Comparison of ENCODE assay signal across 8 cellular contexts in genomic region chr1:41868241-41868953, GRCh38. TPM values are rescaled to one million over a fixed set of nuclear protein-coding genes. Genes with fewer than 3 reads are reported as not detected.
A peak's percentile ranks its signal among the peaks of the same experiment; 100 is the strongest.
DNase-seq lines count a peak whose midpoint lies in the region; ATAC-seq, FAIRE-seq and TF ChIP-seq lines count a peak whose summit lies in the region.

No MANE protein-coding gene starts in this region.

- TF ChIP-seq CTCF in MM.1S (IDR thresholded peaks at IDR 0.05; ENCODE audit: low read length), result peak; percentile 81

- no peaks in the 10 kb centered on the region for H3K27me3 ChIP-seq in MM.1S (replicated peaks; ENCODE audit: insufficient read depth, low read length)

- peak overlapping the region; percentile 68 for H3K4me2 ChIP-seq in MM.1S (ENCODE audit: low read depth, low read length)

- no peaks in the 10 kb centered on the region for H3K9me2 ChIP-seq in MM.1S (replicated peaks; ENCODE audit: insufficient read depth, low read length)

- ATAC-seq in GM21515 (IDR thresholded peaks at IDR 0.05; ENCODE audit: unreplicated experiment), result peak; percentile 80

- no peaks in the 10 kb centered on the region for H3K9me3 ChIP-seq in MM.1S (replicated peaks; ENCODE audit: insufficient read depth, low read length)

- no peaks in the 10 kb centered on the region for H3K36me3 ChIP-seq in MM.1S (replicated peaks; ENCODE audit: insufficient read depth, low read length)

- H3F3A ChIP-seq in MM.1S (ENCODE audit: insufficient read depth, low read length), result peaks cover 9% of the 10 kb centered on the region

- peaks cover 24% of the 10 kb centered on the region for H3K4me1 ChIP-seq in MM.1S (ENCODE audit: low read length)

- peak; percentile 92 for FAIRE-seq in GM12891 (lab: Jason Lieb, UNC)

- no peak for TF ChIP-seq POLR2A in GM12891 (IDR thresholded peaks at IDR 0.05; ENCODE audit: low read depth, low read length)

- peak overlapping the region; percentile 68; the same call in 1 of the 2 replicates for H2AFZ ChIP-seq in MM.1S (ENCODE audit: low read length)

- no peak overlapping the region for H3K9ac ChIP-seq in MM.1S (ENCODE audit: low read length)

- H3K4me3 ChIP-seq in MM.1S (ENCODE audit: low read length), result peak overlapping the region; percentile 44

- H3K27ac ChIP-seq in MM.1S (ENCODE audit: low read length), result peak overlapping the region; percentile 51; the same call in 1 of the 2 replicates

- H4K20me1 ChIP-seq in MM.1S (ENCODE audit: insufficient read depth, low read length), result no peaks in the 10 kb centered on the region

- DNase-seq in GM12891 (ENCODE audit: insufficient read length, low spot score) (peak; percentile 25), MM.1S (peak; percentile 89), dermis blood vessel endothelial cell (peak; percentile 25), hepatic stellate cell (ENCODE audit: low spot score) (no peak), NOMO-1 treated with dmso at 0.1 percent for 144 hours (lab: John Stamatoyannopoulos, UW; ENCODE audit: unreplicated experiment) (no peak), NOMO-1 treated with DMSO at 0.1 percent for 48 hours (lab: John Stamatoyannopoulos, UW; ENCODE audit: unreplicated experiment) (no peak)
- DNase-seq in activated effector memory CD4-positive, alpha-beta T cell treated with Interleukin-2 at 50 U/mL for 16 hours, result no peak

- no peaks in the 10 kb centered on the region for H3K79me2 ChIP-seq in MM.1S (ENCODE audit: low read length)

TF ChIP-seq in GM12891, 5 proteins besides CTCF, POLR2A, EP300 and RAD21:
- TF ChIP-seq PAX5 (IDR thresholded peaks at IDR 0.05; ENCODE audit: insufficient read depth, low read length, severe bottlenecking) (no peak), TAF1 (IDR thresholded peaks at IDR 0.05; ENCODE audit: low read depth, low read length) (no peak), POLR2AphosphoS5 (IDR thresholded peaks at IDR 0.05; ENCODE audit: low read depth, low read length) (no peak), POU2F2 (IDR thresholded peaks at IDR 0.05; ENCODE audit: low read depth, low read length) (peak; percentile 80; the same call in 1 of the 2 replicates)

RNA-seq across cellular contexts. Expression of gene HIVEP3, which starts 50.3 kb away (rescaled TPM):
- polyA plus RNA-seq in GM12891 (2012; ENCODE audit: low read depth, missing spikeins), result 6.9 TPM
- total RNA-seq in dermis blood vessel endothelial cell, result 0.85 and 0.93 TPM in 2 replicates

Comparison
In these comparisons a context has a peak if more than half of its experiments do, and no peak if none do; other contexts are left out.
1. DNase-seq: peak in GM12891 (single experiment), MM.1S (single experiment) and dermis blood vessel endothelial cell (single experiment); none in activated effector memory CD4-positive, alpha-beta T cell treated with Interleukin-2 at 50 U/mL for 16 hours (single experiment), hepatic stellate cell (single experiment), NOMO-1 treated with dmso at 0.1 percent for 144 hours (single experiment) and NOMO-1 treated with DMSO at 0.1 percent for 48 hours (single experiment).